Comparison of ENCODE assay signal across 27 cellular contexts in the genomic region with DNA sequence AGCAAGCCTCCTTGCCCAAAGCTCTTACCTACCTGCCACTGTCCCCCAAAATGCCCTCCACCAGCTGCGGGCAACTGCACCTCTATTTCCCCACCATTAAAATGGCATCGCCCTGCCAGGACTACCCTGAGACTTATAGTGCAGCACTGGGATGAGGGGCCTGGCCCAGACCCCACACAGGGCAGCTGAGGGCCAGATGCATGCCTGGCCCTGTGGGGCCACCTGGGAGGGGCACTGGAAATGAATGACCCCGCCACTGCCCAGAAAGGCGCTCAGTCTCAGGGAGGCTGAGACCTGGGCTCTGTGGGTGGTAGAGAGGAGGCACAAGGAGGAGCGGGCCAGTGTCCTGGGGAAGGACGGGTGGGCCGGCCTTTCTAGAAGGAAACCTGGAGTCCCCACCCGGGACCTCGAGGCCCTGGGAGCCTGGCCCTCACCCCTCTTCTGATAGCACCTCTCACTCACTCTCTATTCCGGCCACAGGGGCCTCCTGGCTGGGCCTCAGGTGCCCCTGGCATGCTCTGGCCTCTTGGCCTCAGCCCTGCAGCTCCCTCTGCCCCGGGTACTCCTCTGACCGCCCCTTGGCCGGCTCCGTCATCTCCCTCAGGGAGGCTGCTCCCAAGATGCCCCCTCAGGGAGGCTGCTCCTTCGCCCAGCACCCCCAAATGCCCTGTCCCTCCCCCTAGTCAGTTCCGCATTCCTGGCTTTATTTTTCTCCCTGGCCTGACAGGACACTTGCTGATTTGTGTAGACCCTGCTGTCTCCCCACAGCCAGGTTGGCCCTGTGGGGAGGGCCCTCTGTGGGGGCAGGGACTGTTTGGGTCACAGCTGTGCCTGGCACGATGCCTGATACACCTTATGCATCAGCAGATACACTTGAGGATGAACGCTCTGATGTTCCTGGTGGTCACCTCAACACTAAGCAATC. TPM values are rescaled to one million over a fixed set of nuclear protein-coding genes. Genes with fewer than 3 reads are reported as not detected.
DNase-seq lines count a peak whose midpoint lies in the region; ATAC-seq and TF ChIP-seq lines count a peak whose summit lies in the region.
"Had no signal": no experiment of that assay in that cellular context is flagged by ENCODE, and none has a peak within 500 bp of the region (broad histone marks: within the 10 kb centered on the region; RNA-seq: fewer than 3 reads in every experiment).

No MANE protein-coding gene starts in this region.

- H3K4me2 ChIP-seq in fibroblast of lung (ENCODE audit: extremely low read depth, insufficient read depth, low read length) = no peak overlapping the region

- H3K4me1 Mint-ChIP-seq in activated CD8-positive, alpha-beta T cell treated with anti-CD3 and anti-CD28 coated beads, Interleukin-2, amount 10 ng/mL, durations not matched to agents 7 days and 5 days (ENCODE audit: low read depth) = peaks cover 3% of the 10 kb centered on the region
- H3K4me1 Mint-ChIP-seq in activated CD8-positive, alpha-beta T cell treated with anti-CD3 and anti-CD28 coated beads for 36 hours (ENCODE audit: low read depth) = peaks cover 4% of the 10 kb centered on the region
- H3K4me1 Mint-ChIP-seq in osteocyte (ENCODE audit: unreplicated experiment) = peaks cover 21% of the 10 kb centered on the region

- H3K9me3 ChIP-seq in fibroblast of lung (ENCODE audit: control insufficient read depth, insufficient read depth, low read depth, low read length) = no peaks in the 10 kb centered on the region
- H3K9me3 ChIP-seq: adrenal gland, BE2C, neutrophil, tibial artery had no signal

- intact Hi-C loops in activated CD8-positive, alpha-beta T cell treated with anti-CD3 and anti-CD28 coated beads for 36 hours (cut with micrococcal nuclease) = no loop called here

- H3K4me3 ChIP-seq in fibroblast of lung (replicated peaks in 1 of 4; ENCODE audit: control extremely low read depth in 1 of 4, insufficient read depth in 1 of 4, low read depth in 3 of 4, low read length in 4 of 4) = no peak overlapping the region
- H3K4me3 ChIP-seq: adrenal gland, SK-N-MC, tibial artery had no signal

- DNase-seq in activated CD8-positive, alpha-beta T cell treated with anti-CD3 and anti-CD28 coated beads, Interleukin-2, amount 10 ng/mL, durations not matched to agents 7 days and 5 days = no peak
- DNase-seq in activated CD8-positive, alpha-beta T cell treated with anti-CD3 and anti-CD28 coated beads for 36 hours = no peak
- DNase-seq in RWPE1 (ENCODE audit: low spot score) (no peak), fibroblast of lung (ENCODE audit: low read depth in 2 of 2) (no peak), osteocyte (ENCODE audit: extremely low spot score, unreplicated experiment) (no peak)
- DNase-seq: activated gamma-delta T cell treated with Interleukin-2 at 50 U/mL for 16 hours; activated T-cell treated with anti-CD3 and anti-CD28 coated beads, Interleukin-2, amount 50 U/mL, for 24 hours; adrenal gland; brain microvascular endothelial cell; DMS53; effector CD8-positive, alpha-beta T cell; erythroblast; foreskin fibroblast; head of caudate nucleus; NCI-H1105; NCI-H2029 treated with DMSO at 0.1 percent for 48 hours; NCI-H345; small intestine; stimulated activated naive CD8-positive, alpha-beta T cell treated with anti-CD3 and anti-CD28 coated beads, Interleukin-15, amount 100 ng/mL, for 72 hours; T-helper 2 cell; tibial artery had no signal

- peak overlapping the region; percentile 29 for H3K27ac Mint-ChIP-seq in activated CD8-positive, alpha-beta T cell treated with anti-CD3 and anti-CD28 coated beads, Interleukin-2, amount 10 ng/mL, durations not matched to agents 7 days and 5 days
- H3K27ac Mint-ChIP-seq in activated CD8-positive, alpha-beta T cell treated with anti-CD3 and anti-CD28 coated beads for 36 hours = no peak overlapping the region
- peak overlapping the region; percentile 3 for H3K27ac Mint-ChIP-seq in osteocyte (ENCODE audit: unreplicated experiment)
- H3K27ac Mint-ChIP-seq: activated T-cell treated with anti-CD3 and anti-CD28 coated beads, Interleukin-2, amount 50 U/mL, for 24 hours had no signal

- CTCF ChIA-PET in activated CD8-positive, alpha-beta T cell treated with anti-CD3 and anti-CD28 coated beads, Interleukin-2, amount 10 ng/mL, durations not matched to agents 7 days and 5 days (lab: Charles Lee) = no interaction called here
- CTCF ChIA-PET in activated CD8-positive, alpha-beta T cell treated with anti-CD3 and anti-CD28 coated beads for 36 hours (lab: Charles Lee) = no interaction called here
- CTCF ChIA-PET in RWPE1 (lab: Yijun Ruan, JAX) = no interaction called here

- H4K20me1 ChIP-seq in fibroblast of lung (ENCODE audit: control insufficient read depth, extremely low read depth, insufficient read depth, low read length) = no peaks in the 10 kb centered on the region

- H3K4me1 ChIP-seq in fibroblast of lung (ENCODE audit: control insufficient read depth, extremely low read depth, insufficient read depth, low read length) = peaks cover 7% of the 10 kb centered on the region

- H3K27me3 ChIP-seq in fibroblast of lung (ENCODE audit: control insufficient read depth, insufficient read depth, low read length) = no peaks in the 10 kb centered on the region
- H3K27me3 ChIP-seq: adrenal gland, BE2C, brain microvascular endothelial cell, neutrophil, tibial artery had no signal

- H3K79me2 ChIP-seq in fibroblast of lung (ENCODE audit: control insufficient read depth, insufficient read depth, low read length) = no peaks in the 10 kb centered on the region

- peak overlapping the region; percentile 2 for H3K9ac ChIP-seq in fibroblast of lung (ENCODE audit: insufficient read depth, low read length)

- peaks cover 19% of the 10 kb centered on the region for H3K36me3 ChIP-seq in fibroblast of lung (ENCODE audit: control insufficient read depth, insufficient read depth, low read length)

- H3K27ac ChIP-seq in RWPE1 (peak overlapping the region; percentile 90), fibroblast of lung (ENCODE audit: insufficient read depth, low read length) (no peak overlapping the region)
- H3K27ac ChIP-seq: brain microvascular endothelial cell, neutrophil, SK-N-MC, tibial artery had no signal

- no peaks in the 10 kb centered on the region for H3K36me3 Mint-ChIP-seq in activated CD8-positive, alpha-beta T cell treated with anti-CD3 and anti-CD28 coated beads, Interleukin-2, amount 10 ng/mL, durations not matched to agents 7 days and 5 days (ENCODE audit: low read depth)
- no peaks in the 10 kb centered on the region for H3K36me3 Mint-ChIP-seq in activated CD8-positive, alpha-beta T cell treated with anti-CD3 and anti-CD28 coated beads for 36 hours (ENCODE audit: low read depth)
- peaks cover 40% of the 10 kb centered on the region for H3K36me3 Mint-ChIP-seq in osteocyte (ENCODE audit: unreplicated experiment)

- TF ChIP-seq CTCF in activated CD8-positive, alpha-beta T cell treated with anti-CD3 and anti-CD28 coated beads for 36 hours (IDR thresholded peaks at IDR 0.05) = no peak
- TF ChIP-seq CTCF in RWPE1 (conservative IDR thresholded peaks at IDR 0.05; ENCODE audit: low read depth) = no peak
- TF ChIP-seq CTCF in fibroblast of lung (conservative IDR thresholded peaks at IDR 0.05 in 1 of 2, IDR thresholded peaks at IDR 0.05 in 1 of 2; ENCODE audit: low read depth in 1 of 2, low read length in 2 of 2) = no peak
- TF ChIP-seq CTCF in osteocyte (IDR thresholded peaks at IDR 0.05) = no peak

- no peaks in the 10 kb centered on the region for H3K27me3 Mint-ChIP-seq in activated CD8-positive, alpha-beta T cell treated with anti-CD3 and anti-CD28 coated beads, Interleukin-2, amount 10 ng/mL, durations not matched to agents 7 days and 5 days (ENCODE audit: low read depth)
- H3K27me3 Mint-ChIP-seq in activated CD8-positive, alpha-beta T cell treated with anti-CD3 and anti-CD28 coated beads for 36 hours = no peaks in the 10 kb centered on the region
- H3K27me3 Mint-ChIP-seq in osteocyte (ENCODE audit: unreplicated experiment) = no peaks in the 10 kb centered on the region
- H3K27me3 Mint-ChIP-seq: activated T-cell treated with anti-CD3 and anti-CD28 coated beads, Interleukin-2, amount 50 U/mL, for 24 hours; stimulated activated naive CD8-positive, alpha-beta T cell treated with anti-CD3 and anti-CD28 coated beads, Interleukin-15, amount 100 ng/mL, for 72 hours had no signal

- ATAC-seq in activated CD8-positive, alpha-beta T cell treated with anti-CD3 and anti-CD28 coated beads, Interleukin-2, amount 10 ng/mL, durations not matched to agents 7 days and 5 days = no peak
- no peak for ATAC-seq in activated CD8-positive, alpha-beta T cell treated with anti-CD3 and anti-CD28 coated beads for 36 hours
- ATAC-seq in GM19023 (IDR thresholded peaks at IDR 0.05; ENCODE audit: unreplicated experiment) (no peak), HG03159 (IDR thresholded peaks at IDR 0.05; ENCODE audit: unreplicated experiment) (no peak), HG02571 (IDR thresholded peaks at IDR 0.05; ENCODE audit: unreplicated experiment) (no peak)
- ATAC-seq: stimulated activated naive CD8-positive, alpha-beta T cell treated with anti-CD3 and anti-CD28 coated beads, Interleukin-15, amount 100 ng/mL, for 72 hours had no signal

- no peak overlapping the region for H2AFZ ChIP-seq in fibroblast of lung (ENCODE audit: low read length)

- no peaks in the 10 kb centered on the region for H3K9me3 Mint-ChIP-seq in activated CD8-positive, alpha-beta T cell treated with anti-CD3 and anti-CD28 coated beads, Interleukin-2, amount 10 ng/mL, durations not matched to agents 7 days and 5 days (ENCODE audit: insufficient read depth)
- H3K9me3 Mint-ChIP-seq in activated CD8-positive, alpha-beta T cell treated with anti-CD3 and anti-CD28 coated beads for 36 hours = no peaks in the 10 kb centered on the region
- no peaks in the 10 kb centered on the region for H3K9me3 Mint-ChIP-seq in osteocyte (ENCODE audit: unreplicated experiment)
- H3K9me3 Mint-ChIP-seq: activated T-cell treated with anti-CD3 and anti-CD28 coated beads, Interleukin-2, amount 50 U/mL, for 24 hours; stimulated activated naive CD8-positive, alpha-beta T cell treated with anti-CD3 and anti-CD28 coated beads, Interleukin-15, amount 100 ng/mL, for 72 hours had no signal

- POLR2A ChIA-PET in activated CD8-positive, alpha-beta T cell treated with anti-CD3 and anti-CD28 coated beads, Interleukin-2, amount 10 ng/mL, durations not matched to agents 7 days and 5 days (lab: Charles Lee) = no interaction called here
- POLR2A ChIA-PET in activated CD8-positive, alpha-beta T cell treated with anti-CD3 and anti-CD28 coated beads for 36 hours (lab: Charles Lee) = no interaction called here
- POLR2A ChIA-PET in RWPE1 (lab: Yijun Ruan, JAX; ENCODE audit: low non-redundant PET) = no interaction called here

- H3K4me3 Mint-ChIP-seq in activated CD8-positive, alpha-beta T cell treated with anti-CD3 and anti-CD28 coated beads, Interleukin-2, amount 10 ng/mL, durations not matched to agents 7 days and 5 days = no peak overlapping the region
- H3K4me3 Mint-ChIP-seq in activated CD8-positive, alpha-beta T cell treated with anti-CD3 and anti-CD28 coated beads for 36 hours = no peak overlapping the region
- no peak overlapping the region for H3K4me3 Mint-ChIP-seq in osteocyte (ENCODE audit: unreplicated experiment)
- H3K4me3 Mint-ChIP-seq: activated T-cell treated with anti-CD3 and anti-CD28 coated beads, Interleukin-2, amount 50 U/mL, for 24 hours; stimulated activated naive CD8-positive, alpha-beta T cell treated with anti-CD3 and anti-CD28 coated beads, Interleukin-15, amount 100 ng/mL, for 72 hours had no signal

RNA-seq across cellular contexts. Expression of a gene that starts 27.1 kb away (rescaled TPM):
- total RNA-seq in activated CD8-positive, alpha-beta T cell treated with anti-CD3 and anti-CD28 coated beads, Interleukin-2, amount 10 ng/mL, durations not matched to agents 7 days and 5 days = 10 to 100 TPM; 36.3 to 36.7 TPM
- total RNA-seq in activated CD8-positive, alpha-beta T cell treated with anti-CD3 and anti-CD28 coated beads for 36 hours = 10 to 100 TPM; 35.1 to 39.6 TPM
- total RNA-seq in fibroblast of lung (11.0 and 15.2 TPM in 2 replicates), osteocyte (14.2 and 15.9 TPM in 2 replicates)
- 6.7 and 9.5 TPM in 2 replicates for polyA plus RNA-seq in fibroblast of lung
- 10.3 and 14.8 TPM in 2 replicates for polyA plus RNA-seq in fibroblast of lung (2012)
- 21.2 and 28.2 TPM in 2 replicates for polyA minus RNA-seq in fibroblast of lung (ENCODE audit: low replicate concordance)

RNA-seq across cellular contexts. Expression of a gene that starts 39.7 kb away (rescaled TPM):
- under 1 TPM in 1 of 2 experiments, not detected in 1; 0.53 TPM for total RNA-seq in activated CD8-positive, alpha-beta T cell treated with anti-CD3 and anti-CD28 coated beads, Interleukin-2, amount 10 ng/mL, durations not matched to agents 7 days and 5 days
- total RNA-seq in activated CD8-positive, alpha-beta T cell treated with anti-CD3 and anti-CD28 coated beads for 36 hours = under 1 TPM; 0.54 to 0.89 TPM
- total RNA-seq in fibroblast of lung (30.3 and 44.9 TPM in 2 replicates), osteocyte (191 and 196 TPM in 2 replicates)
- polyA plus RNA-seq in fibroblast of lung = 13.8 and 17.8 TPM in 2 replicates
- 20.3 and 31.8 TPM in 2 replicates for polyA plus RNA-seq in fibroblast of lung (2012)
- polyA minus RNA-seq in fibroblast of lung (ENCODE audit: low replicate concordance) = 41.5 and 58.1 TPM in 2 replicates

Comparison
In these comparisons a context has a peak if more than half of its experiments do, and no peak if none do; other contexts are left out.
1. RNA of a gene that starts 39.7 kb away (total RNA-seq): 191 to 196 TPM in osteocyte and 30.3 to 44.9 TPM in fibroblast of lung; 0.54 to 0.89 TPM in activated CD8-positive, alpha-beta T cell treated with anti-CD3 and anti-CD28 coated beads for 36 hours and 0.53 TPM in activated CD8-positive, alpha-beta T cell treated with anti-CD3 and anti-CD28 coated beads, Interleukin-2, amount 10 ng/mL, durations not matched to agents 7 days and 5 days; every median in the first group is over 10 times any median in the second.